Comparison of ENCODE assay signal across 1 cellular context in genomic region chr17:18156976-18157280, GRCh38.
TF ChIP-seq lines count a peak whose summit lies in the region.

No MANE protein-coding gene starts in this region.

TF ChIP-seq in HCT116, 20 proteins besides CTCF, POLR2A, EP300 and RAD21 (continued from another document):
- TF ChIP-seq, protein P1, sequence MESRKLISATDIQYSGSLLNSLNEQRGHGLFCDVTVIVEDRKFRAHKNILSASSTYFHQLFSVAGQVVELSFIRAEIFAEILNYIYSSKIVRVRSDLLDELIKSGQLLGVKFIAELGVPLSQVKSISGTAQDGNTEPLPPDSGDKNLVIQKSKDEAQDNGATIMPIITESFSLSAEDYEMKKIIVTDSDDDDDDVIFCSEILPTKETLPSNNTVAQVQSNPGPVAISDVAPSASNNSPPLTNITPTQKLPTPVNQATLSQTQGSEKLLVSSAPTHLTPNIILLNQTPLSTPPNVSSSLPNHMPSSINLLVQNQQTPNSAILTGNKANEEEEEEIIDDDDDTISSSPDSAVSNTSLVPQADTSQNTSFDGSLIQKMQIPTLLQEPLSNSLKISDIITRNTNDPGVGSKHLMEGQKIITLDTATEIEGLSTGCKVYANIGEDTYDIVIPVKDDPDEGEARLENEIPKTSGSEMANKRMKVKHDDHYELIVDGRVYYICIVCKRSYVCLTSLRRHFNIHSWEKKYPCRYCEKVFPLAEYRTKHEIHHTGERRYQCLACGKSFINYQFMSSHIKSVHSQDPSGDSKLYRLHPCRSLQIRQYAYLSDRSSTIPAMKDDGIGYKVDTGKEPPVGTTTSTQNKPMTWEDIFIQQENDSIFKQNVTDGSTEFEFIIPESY (IDR thresholded peaks at IDR 0.05; ENCODE audit: extremely low read depth, insufficient replicate concordance, low read length) = no peak
- TF ChIP-seq ZNF274 (IDR thresholded peaks at IDR 0.05; ENCODE audit: low read depth, low read length) (no peak), CEBPB (IDR thresholded peaks at IDR 0.05; ENCODE audit: low read depth) (no peak), CBX3 (IDR thresholded peaks at IDR 0.05; ENCODE audit: low read depth) (no peak), EGR1 (IDR thresholded peaks at IDR 0.05; ENCODE audit: low read depth) (no peak), SIN3A (IDR thresholded peaks at IDR 0.05; ENCODE audit: low read depth) (no peak), SRF (IDR thresholded peaks at IDR 0.05; ENCODE audit: low read depth) (no peak), YY1 (IDR thresholded peaks at IDR 0.05; ENCODE audit: extremely low read depth, insufficient replicate concordance, low read depth, low read length) (no peak)
- TF ChIP-seq, protein P2, sequence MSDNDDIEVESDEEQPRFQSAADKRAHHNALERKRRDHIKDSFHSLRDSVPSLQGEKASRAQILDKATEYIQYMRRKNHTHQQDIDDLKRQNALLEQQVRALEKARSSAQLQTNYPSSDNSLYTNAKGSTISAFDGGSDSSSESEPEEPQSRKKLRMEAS (IDR thresholded peaks at IDR 0.05) = no peak
